10 cellular contexts compared by ENCODE assay signal in the genomic region with DNA sequence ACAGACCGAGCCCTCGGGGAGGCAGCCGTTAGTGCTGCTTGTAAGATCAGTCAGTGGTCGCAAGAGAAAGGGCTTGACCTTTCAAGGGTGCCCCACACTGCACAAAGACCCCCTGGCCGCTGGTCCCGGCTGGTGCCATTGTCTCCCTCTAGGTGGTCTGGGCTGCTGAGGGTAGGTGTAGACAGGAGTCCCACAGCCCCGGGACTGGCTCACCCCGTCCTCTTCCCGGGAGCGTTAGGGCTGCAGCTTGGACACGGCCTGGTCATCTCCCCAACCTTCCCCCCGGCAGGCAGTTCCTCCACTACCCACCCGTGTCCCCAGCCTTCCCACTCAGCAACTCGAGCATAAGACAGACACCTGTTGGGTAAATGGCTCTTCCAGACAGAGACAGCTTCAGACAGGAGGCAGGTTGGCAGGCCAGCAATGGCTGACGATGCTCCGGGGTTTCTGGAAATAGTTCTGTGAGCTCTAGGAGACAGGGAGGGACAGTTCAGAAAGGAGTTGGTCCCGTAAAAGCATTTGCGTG. TPM values are rescaled to one million over a fixed set of nuclear protein-coding genes. Genes with fewer than 3 reads are reported as not detected.
DNase-seq lines count a peak whose midpoint lies in the region; TF ChIP-seq lines count a peak whose summit lies in the region.
"Had no signal": no experiment of that assay in that cellular context is flagged by ENCODE, and none has a peak within 500 bp of the region (broad histone marks: within the 10 kb centered on the region; RNA-seq: fewer than 3 reads in every experiment).

No MANE protein-coding gene starts in this region.

- H3K79me1 ChIP-seq in neuronal stem cell (ENCODE audit: low read depth, low read length): peaks cover 4% of the 10 kb centered on the region

- H3K36me3 ChIP-seq in Caco-2 (ENCODE audit: control insufficient read depth, insufficient read depth, low read length) (no peaks in the 10 kb centered on the region), NT2/D1 (ENCODE audit: insufficient read depth, insufficient read length, low read length) (no peaks in the 10 kb centered on the region), neuronal stem cell (replicated peaks in 1 of 2; ENCODE audit: control insufficient read depth in 2 of 2, insufficient read depth in 2 of 2, low read length in 2 of 2) (no peaks in the 10 kb centered on the region)
- H3K36me3 ChIP-seq: sigmoid colon had no signal

- peaks cover 33% of the 10 kb centered on the region for H3K4me1 ChIP-seq in Caco-2
- H3K4me1 ChIP-seq in NT2/D1 (ENCODE audit: insufficient read depth, insufficient read length): peaks cover 32% of the 10 kb centered on the region
- peaks cover 8% of the 10 kb centered on the region in 2 donors for H3K4me1 ChIP-seq in neuronal stem cell (ENCODE audit: control insufficient read depth in 2 of 2, insufficient read depth in 1 of 2, low read depth in 1 of 2, low read length in 2 of 2)

- peak overlapping the region; percentile 98 for H2BK15ac ChIP-seq in neuronal stem cell (ENCODE audit: low read length)

- no peak overlapping the region for H3K27ac ChIP-seq in neuronal stem cell (replicated peaks; ENCODE audit: low read length)
- H3K27ac ChIP-seq: sigmoid colon had no signal

- DNase-seq in Caco-2 (no peak), NT2/D1 (ENCODE audit: low read depth, low spot score) (no peak), glutamatergic neuron (no peak), neuronal stem cell (ENCODE audit: low spot score) (no peak), NCI-H2029 (lab: John Stamatoyannopoulos, UW) (no peak), activated gamma-delta T cell (lab: John Stamatoyannopoulos, UW) (no peak), ureter (ENCODE audit: low spot score) (no peak)
- DNase-seq: NCI-H2227 treated with DMSO at 0.1 percent for 48 hours, sigmoid colon had no signal

- H3K27ac Mint-ChIP-seq in Caco-2 (ENCODE audit: unreplicated experiment) (peak overlapping the region; percentile 76), glutamatergic neuron (ENCODE audit: unreplicated experiment) (no peak overlapping the region)
- H3K27ac Mint-ChIP-seq: IgD-negative memory B cell had no signal

- H3K27me3 Mint-ChIP-seq in Caco-2 (ENCODE audit: insufficient read depth, unreplicated experiment): no peaks in the 10 kb centered on the region
- peaks cover 7% of the 10 kb centered on the region for H3K27me3 Mint-ChIP-seq in glutamatergic neuron (ENCODE audit: unreplicated experiment)

- H3K9ac ChIP-seq in NT2/D1 (ENCODE audit: insufficient read length, low read depth) (peak overlapping the region; percentile 80), neuronal stem cell (ENCODE audit: low read depth, low read length, poor library complexity) (peak overlapping the region; percentile 77)

- H3K14ac ChIP-seq in neuronal stem cell (ENCODE audit: low read length): peak overlapping the region; percentile 56

- TF ChIP-seq CTCF in Caco-2 (IDR thresholded peaks at IDR 0.05; ENCODE audit: insufficient read depth in 1 of 2, low read depth in 1 of 2, low read length in 1 of 2, severe bottlenecking in 1 of 2, unreplicated experiment in 1 of 2) (no peak), glutamatergic neuron (IDR thresholded peaks at IDR 0.05; ENCODE audit: partially characterized antibody, unreplicated experiment) (no peak)

- peak overlapping the region; percentile 76 for H2AK5ac ChIP-seq in neuronal stem cell (ENCODE audit: low read depth, low read length)

- H3K4me3 ChIP-seq in Caco-2 (ENCODE audit: low read depth, low read length) (peak overlapping the region; percentile 49), NT2/D1 (ENCODE audit: insufficient read length, low read depth) (peak overlapping the region; percentile 41), neuronal stem cell (ENCODE audit: low read length in 2 of 2) (no peak overlapping the region)

- peak overlapping the region; percentile 86 for H2AFZ ChIP-seq in neuronal stem cell (ENCODE audit: low read length)

- H3K23ac ChIP-seq in neuronal stem cell (ENCODE audit: low read depth, low read length, poor library complexity): peak overlapping the region; percentile 25

- peak overlapping the region; percentile 53 for H2BK5ac ChIP-seq in neuronal stem cell (ENCODE audit: low read length)

- H3K36me3 Mint-ChIP-seq in Caco-2 (ENCODE audit: insufficient read depth, unreplicated experiment) (peaks cover 5% of the 10 kb centered on the region), glutamatergic neuron (ENCODE audit: unreplicated experiment) (no peaks in the 10 kb centered on the region)

- peak overlapping the region; percentile 73 for H3K4me2 ChIP-seq in neuronal stem cell (ENCODE audit: insufficient read depth, low read length, poor library complexity, severe bottlenecking)

- H4K8ac ChIP-seq in neuronal stem cell (ENCODE audit: low read depth, low read length): peak overlapping the region; percentile 43

- CTCF ChIA-PET in Caco-2 (lab: Charles Lee): interaction anchor here (1.2 to 1.6 kb wide), 2 partner anchors 73 to 84 kb away, joined by 4 read pairs; no protein-coding TSS in a partner anchor

- no peaks in the 10 kb centered on the region for H3K9me3 ChIP-seq in Caco-2
- no peaks in the 10 kb centered on the region for H3K9me3 ChIP-seq in NT2/D1 (ENCODE audit: insufficient read depth, low read length)
- H3K9me3 ChIP-seq in neuronal stem cell (replicated peaks in 1 of 2; ENCODE audit: control insufficient read depth in 2 of 2, insufficient read depth in 1 of 2, low read depth in 1 of 2, low read length in 2 of 2): no peaks in the 10 kb centered on the region
- H3K9me3 ChIP-seq: sigmoid colon had no signal

- peak overlapping the region; percentile 41 for H2BK12ac ChIP-seq in neuronal stem cell (ENCODE audit: low read length)

- peak overlapping the region; percentile 26 for H3K4ac ChIP-seq in neuronal stem cell (ENCODE audit: low read length)

- POLR2A ChIA-PET in Caco-2 (lab: Charles Lee): no interaction called here

- no peak overlapping the region for H2BK120ac ChIP-seq in neuronal stem cell (ENCODE audit: low read depth, low read length)

- H3K4me1 Mint-ChIP-seq in Caco-2 (ENCODE audit: low read depth, unreplicated experiment): peaks cover 12% of the 10 kb centered on the region
- peaks cover 3% of the 10 kb centered on the region for H3K4me1 Mint-ChIP-seq in glutamatergic neuron (ENCODE audit: low read depth, unreplicated experiment)

- peak overlapping the region; percentile 96 for H3K18ac ChIP-seq in neuronal stem cell (ENCODE audit: low read length)

- intact Hi-C loops in Caco-2 (cut with micrococcal nuclease; ENCODE audit: unreplicated experiment): loop anchor here (1.0 kb wide), 2 partner anchors 92 to 149 kb away; no protein-coding TSS in a partner anchor

- H3K9me3 Mint-ChIP-seq in Caco-2 (ENCODE audit: unreplicated experiment): no peaks in the 10 kb centered on the region
- peaks cover 5% of the 10 kb centered on the region for H3K9me3 Mint-ChIP-seq in glutamatergic neuron (ENCODE audit: unreplicated experiment)
- H3K9me3 Mint-ChIP-seq: IgD-negative memory B cell had no signal

- H3K27me3 ChIP-seq in Caco-2 (replicated peaks; ENCODE audit: control insufficient read depth, insufficient read depth, low read length): no peaks in the 10 kb centered on the region
- peaks cover 16% of the 10 kb centered on the region for H3K27me3 ChIP-seq in NT2/D1 (ENCODE audit: insufficient read depth, insufficient read length)
- peaks cover 3 to 82% (median 35%) of the 10 kb centered on the region in 3 experiments for H3K27me3 ChIP-seq in neuronal stem cell (ENCODE audit: control insufficient read depth in 3 of 3, insufficient read depth in 3 of 3, low read depth in 1 of 3, low read length in 3 of 3)

- H4K91ac ChIP-seq in neuronal stem cell (ENCODE audit: low read depth, low read length, poor library complexity): no peak overlapping the region

- no TSS peak for BruUV-seq in Caco-2 (replicated peaks; lab: Mats Ljungman, UMichigan)

- no CpG with 5 or more reads among the region's 18 CpGs for WGBS in neuronal stem cell (ENCODE audit: extremely low coverage in 2 of 2, insufficient read length in 2 of 2, insufficient replicate concordance in 1 of 2), 2 donors

- H3K4me3 Mint-ChIP-seq in Caco-2 (ENCODE audit: unreplicated experiment): peak overlapping the region; percentile 82
- H3K4me3 Mint-ChIP-seq in glutamatergic neuron (ENCODE audit: unreplicated experiment): peak overlapping the region; percentile 55

RNA-seq across cellular contexts. Expression of gene TMEM250, which starts 15.3 kb away (rescaled TPM):
- 35.6 and 38.2 TPM in 2 replicates for total RNA-seq in Caco-2 (2022)
- 16.0 TPM for total RNA-seq in glutamatergic neuron (ENCODE audit: unreplicated experiment)
- 23.6 TPM for polyA plus RNA-seq in neuronal stem cell (2013, experiment 1 of 2)
- 22.7 TPM for polyA plus RNA-seq in neuronal stem cell (2013, experiment 2 of 2)
- total RNA-seq in ureter: 31.8 TPM

RNA-seq across cellular contexts. Expression of gene NACC2, which starts 38.9 kb away (rescaled TPM):
- total RNA-seq in Caco-2 (2022) (20.3 and 22.0 TPM in 2 replicates), glutamatergic neuron (ENCODE audit: unreplicated experiment) (3.9 TPM), ureter (36.0 TPM)
- 4.9 TPM for polyA plus RNA-seq in neuronal stem cell (2013, experiment 1 of 2)
- polyA plus RNA-seq in neuronal stem cell (2013, experiment 2 of 2): 5.0 TPM

Comparison
In these comparisons a context has a peak if more than half of its experiments do, and no peak if none do; other contexts are left out.
1. H3K4me3 ChIP-seq: peak in Caco-2 (single experiment) and NT2/D1 (single experiment); none in neuronal stem cell (0 of 2).